25 cellular contexts compared by ENCODE assay signal in genomic region chr11:16408619-16409018, GRCh38. TPM values are rescaled to one million over a fixed set of nuclear protein-coding genes. Genes with fewer than 3 reads are reported as not detected.
DNase-seq lines count a peak whose midpoint lies in the region; ATAC-seq, FAIRE-seq and TF ChIP-seq lines count a peak whose summit lies in the region.
"Had no signal": no experiment of that assay in that cellular context is flagged by ENCODE, and none has a peak within 500 bp of the region (broad histone marks: within the 10 kb centered on the region; RNA-seq: fewer than 3 reads in every experiment).

No MANE protein-coding gene starts in this region.

- TF ChIP-seq RAD21 in K562 (CRISPR knock-in tag; conservative IDR thresholded peaks at IDR 0.05 in 1 of 2, IDR thresholded peaks at IDR 0.05 in 1 of 2), result no peak
- no peak for TF ChIP-seq RAD21 in liver (IDR thresholded peaks at IDR 0.05)

- H3K36me3 ChIP-seq in K562 (ENCODE audit: control insufficient read depth, insufficient read depth, low read length), result no peaks in the 10 kb centered on the region
- H3K36me3 ChIP-seq in liver (ENCODE audit: control insufficient read depth in 4 of 4, insufficient read depth in 3 of 4, low read depth in 1 of 4, low read length in 3 of 4), result no peaks in the 10 kb centered on the region
- no peaks in the 10 kb centered on the region for H3K36me3 ChIP-seq in mesendoderm (ENCODE audit: control insufficient read depth, insufficient read depth, low read length)
- H3K36me3 ChIP-seq: BE2C; BLaER1 treated with 17β-estradiol and CSF1 and Interleukin-3, amounts not matched to agents 10 nM and 100 nM had no signal

- H3K4ac ChIP-seq in mesendoderm (ENCODE audit: low read depth, low read length), result no peak overlapping the region

- no peak overlapping the region for H3K4me3 Mint-ChIP-seq in CD14-positive monocyte
- H3K4me3 Mint-ChIP-seq: CD4-positive, alpha-beta memory T cell had no signal

- TF ChIP-seq CTCF in K562 (IDR thresholded peaks at IDR 0.05 in 2 of 3, conservative IDR thresholded peaks at IDR 0.05 in 1 of 3; ENCODE audit: insufficient read depth in 2 of 3, low read depth in 1 of 3, low read length in 3 of 3) (no peak), liver (IDR thresholded peaks at IDR 0.05; ENCODE audit: low read depth, low read length, missing input control) (no peak), CD14-positive monocyte (IDR thresholded peaks at IDR 0.05) (no peak)

- no peak overlapping the region for H2BK120ac ChIP-seq in mesendoderm (ENCODE audit: low read depth, low read length)

- H3K27ac Mint-ChIP-seq in CD14-positive monocyte, result no peak overlapping the region
- H3K27ac Mint-ChIP-seq: CD4-positive, alpha-beta memory T cell had no signal

- no peak overlapping the region for H4K8ac ChIP-seq in mesendoderm (ENCODE audit: low read depth, low read length)

- H3K4me1 ChIP-seq in K562 (replicated peaks in 1 of 2; ENCODE audit: control insufficient read depth in 2 of 2, insufficient read depth in 2 of 2, low read length in 2 of 2), result peaks cover 0 to 20% of the 10 kb centered on the region in 2 experiments; a peak in 3 of 5 replicates
- no peaks in the 10 kb centered on the region for H3K4me1 ChIP-seq in liver (ENCODE audit: control insufficient read depth in 4 of 4, insufficient read depth in 4 of 4, low read length in 3 of 4)
- no peaks in the 10 kb centered on the region for H3K4me1 ChIP-seq in mesendoderm (ENCODE audit: control insufficient read depth, low read depth, low read length)
- H3K4me1 ChIP-seq: A549; BE2C; BLaER1 treated with 17β-estradiol and CSF1 and Interleukin-3, amounts not matched to agents 10 nM and 100 nM had no signal

- H3K23ac ChIP-seq in mesendoderm (ENCODE audit: low read length), result no peak overlapping the region

- no peak overlapping the region for H3K4me2 ChIP-seq in K562 (ENCODE audit: insufficient read depth, low read length)
- H3K4me2 ChIP-seq in mesendoderm (ENCODE audit: low read length), result no peak overlapping the region
- H3K4me2 ChIP-seq: A549; BLaER1 treated with 17β-estradiol and CSF1 and Interleukin-3, amounts not matched to agents 10 nM and 100 nM had no signal

- CTCF ChIA-PET in K562 (lab: Yijun Ruan, JAX; ENCODE audit: low intra/inter-chr PET ratio), result no interaction called here

- BruUV-seq in K562 (replicated peaks; lab: Mats Ljungman, UMichigan), result no TSS peak

- H2BK5ac ChIP-seq in mesendoderm (ENCODE audit: low read length), result no peak overlapping the region

- no peaks in the 10 kb centered on the region for H3K79me2 ChIP-seq in K562 (ENCODE audit: control insufficient read depth, insufficient read depth, low read length)
- no peaks in the 10 kb centered on the region for H3K79me2 ChIP-seq in mesendoderm (ENCODE audit: control insufficient read depth, insufficient read depth, low read length)

- no peak overlapping the region for H3K56ac ChIP-seq in mesendoderm (ENCODE audit: low read length)

- peaks cover 0 to 2% (median 0%) of the 10 kb centered on the region in 7 donors for H3K9me3 Mint-ChIP-seq in CD14-positive monocyte

- peak; percentile 78 for FAIRE-seq in K562 (lab: Jason Lieb, UNC)
- FAIRE-seq: A549, G401.6, GM12892, GM19239, H1 had no signal

- no peak overlapping the region for H2BK15ac ChIP-seq in mesendoderm (replicated peaks; ENCODE audit: low read depth)

- POLR2A ChIA-PET in K562 (lab: Yijun Ruan, JAX), result interaction anchor here (1.5 kb wide), 1 partner anchor 58 kb away, joined by 3 read pairs; no protein-coding TSS in a partner anchor

- H3K27me3 ChIP-seq in K562 (ENCODE audit: control insufficient read depth in 2 of 2, insufficient read depth in 2 of 2, low read length in 2 of 2) (no peaks in the 10 kb centered on the region), liver (ENCODE audit: control insufficient read depth in 4 of 4, insufficient read depth in 4 of 4, low read length in 3 of 4) (no peaks in the 10 kb centered on the region), mesendoderm (ENCODE audit: insufficient read depth, low read length, poor library complexity) (no peaks in the 10 kb centered on the region)
- H3K27me3 ChIP-seq: BE2C; BLaER1 treated with 17β-estradiol and CSF1 and Interleukin-3, amounts not matched to agents 10 nM and 100 nM had no signal

- ATAC-seq in K562 (peak; percentile 85), HG03432 (IDR thresholded peaks at IDR 0.05; ENCODE audit: unreplicated experiment) (no peak)
- ATAC-seq: A549 had no signal

- H3K27me3 Mint-ChIP-seq in CD14-positive monocyte (ENCODE audit: low read depth in 3 of 3), result peaks cover 0 to 2% (median 0%) of the 10 kb centered on the region in 3 donors
- H3K27me3 Mint-ChIP-seq: CD4-positive, alpha-beta memory T cell had no signal

- TF ChIP-seq POLR2A in K562 (conservative IDR thresholded peaks at IDR 0.05), result no peak

- no peaks in the 10 kb centered on the region for H3K9me1 ChIP-seq in K562 (ENCODE audit: control insufficient read depth, insufficient read depth, low read length)

- H3K27ac ChIP-seq in K562 (ENCODE audit: extremely low read depth, low read depth, low read length), result no peak overlapping the region
- H3K27ac ChIP-seq in liver (ENCODE audit: low read depth in 1 of 2, low read length in 2 of 2), result no peak overlapping the region
- H3K27ac ChIP-seq in mesendoderm (ENCODE audit: low read depth, low read length), result no peak overlapping the region
- H3K27ac ChIP-seq: A549; BLaER1 treated with 17β-estradiol and CSF1 and Interleukin-3, amounts not matched to agents 10 nM and 100 nM; GM23248 had no signal

- H4K5ac ChIP-seq in mesendoderm (ENCODE audit: low read length), result no peak overlapping the region

- 0% methylated on average over 1 of the region's 1 CpG for WGBS in K562 (ENCODE audit: insufficient coverage, low coverage, missing lambda C conversion rate)
- 85% methylated on average over 1 of the region's 1 CpG for WGBS in liver
- WGBS in mesendoderm (ENCODE audit: extremely low coverage, insufficient coverage, low lambda C conversion rate), result no CpG with 5 or more reads among the region's 1 CpG

- H3K4me1 Mint-ChIP-seq in CD14-positive monocyte, result no peaks in the 10 kb centered on the region
- H3K4me1 Mint-ChIP-seq: CD4-positive, alpha-beta memory T cell had no signal

- H2AFZ ChIP-seq in K562 (ENCODE audit: low read depth, low read length), result peak overlapping the region; percentile 0; the same call in 1 of the 2 replicates
- H2AFZ ChIP-seq: GM23248 had no signal

- H3K9ac ChIP-seq in K562 (ENCODE audit: insufficient read depth in 1 of 2, low read depth in 2 of 2, low read length in 2 of 2), result no peak overlapping the region
- H3K9ac ChIP-seq in liver (ENCODE audit: low read depth in 1 of 2, low read length in 2 of 2), result no peak overlapping the region
- H3K9ac ChIP-seq in mesendoderm (ENCODE audit: low read length), result no peak overlapping the region
- H3K9ac ChIP-seq: BLaER1 treated with 17β-estradiol and CSF1 and Interleukin-3, amounts not matched to agents 10 nM and 100 nM; GM23248 had no signal

- no peak overlapping the region for H2AK5ac ChIP-seq in mesendoderm (ENCODE audit: low read length)

- in situ Hi-C loops in K562 (cut with MboI), result no loop called here

- no peaks in the 10 kb centered on the region for H3K79me1 ChIP-seq in mesendoderm (ENCODE audit: low read length)

- DNase-seq in EL (peak; percentile 2), OCI-M1 (lab: John Stamatoyannopoulos, UW) (peak; percentile 70), K562 (ENCODE audit: extremely low read depth in 1 of 4, low spot score in 3 of 4) (peak; percentile 14 to 59 (median 19)), mesendoderm (no peak), CD14-positive monocyte (ENCODE audit: low spot score) (no peak)
- DNase-seq: 8988T; ACHN; AML-193; BE2C; Calu3; CD4-positive, alpha-beta memory T cell; COR-L47; DMS53; DMS79 treated with DMSO at 0.1 percent for 48 hours; GM23248; H7; HCEC 1CT had no signal

- H4K20me1 ChIP-seq in K562 (replicated peaks; ENCODE audit: control insufficient read depth, insufficient read depth, low read length), result no peaks in the 10 kb centered on the region
- H4K20me1 ChIP-seq: BLaER1 treated with 17β-estradiol and CSF1 and Interleukin-3, amounts not matched to agents 10 nM and 100 nM had no signal

- H3K4me3 ChIP-seq in K562 (no peak overlapping the region), liver (ENCODE audit: low read depth in 1 of 3, low read length in 3 of 3) (no peak overlapping the region), mesendoderm (ENCODE audit: low read length) (no peak overlapping the region)
- H3K4me3 ChIP-seq: A549; BLaER1 treated with 17β-estradiol and CSF1 and Interleukin-3, amounts not matched to agents 10 nM and 100 nM; GM23248 had no signal

- intact Hi-C loops in K562 (cut with micrococcal nuclease), result no loop called here
- intact Hi-C loops in CD14-positive monocyte (cut with micrococcal nuclease), result no loop called here

- H3K9me3 ChIP-seq in K562 (replicated peaks; ENCODE audit: control insufficient read depth, insufficient read depth, low read depth, low read length) (no peaks in the 10 kb centered on the region), liver (ENCODE audit: control insufficient read depth in 4 of 4, low read length in 3 of 4) (no peaks in the 10 kb centered on the region)
- H3K9me3 ChIP-seq: A549; BE2C; BLaER1 treated with 17β-estradiol and CSF1 and Interleukin-3, amounts not matched to agents 10 nM and 100 nM had no signal

- no peaks in the 10 kb centered on the region for H3K36me3 Mint-ChIP-seq in CD14-positive monocyte
- H3K36me3 Mint-ChIP-seq: CD4-positive, alpha-beta memory T cell had no signal

- no peak overlapping the region for H3K18ac ChIP-seq in mesendoderm (ENCODE audit: low read length)

- peak; percentile 35; the same call in 1 of the 2 replicates for TF ChIP-seq EP300 in K562 (IDR thresholded peaks at IDR 0.05; ENCODE audit: low read length)

RNA-seq across cellular contexts. Expression of gene SOX6, which starts 52.3 kb away (rescaled TPM):
- 45.4 and 64.4 TPM in 2 replicates for total RNA-seq in K562 (2011; cell fraction: chromatin; rRNA removed; ENCODE audit: low replicate concordance)
- 15.7 and 19.9 TPM in 2 replicates for total RNA-seq in K562 (2011; cell fraction: nucleolus; rRNA removed)
- 22.9 and 27.9 TPM in 2 replicates for total RNA-seq in K562 (2011; cell fraction: nucleoplasm; rRNA removed)
- total RNA-seq in K562 (2014; rRNA removed), result 5.7 and 8.0 TPM in 2 replicates
- total RNA-seq in K562 (2014; rRNA removed; fragmentation: Illumina TruSeq; extraction: Trizol), result 8.7 and 9.1 TPM in 2 replicates
- 7.0 and 8.4 TPM in 2 replicates for total RNA-seq in K562 (2015; rRNA removed; fragmentation: Illumina TruSeq; extraction: Trizol)
- total RNA-seq in K562 (2021), result 8.0 and 9.4 TPM in 2 replicates
- 3.4 and 3.7 TPM in 2 replicates for polyA plus RNA-seq in K562 (2011; rRNA removed)
- 0.98 and 1.6 TPM in 2 replicates for polyA plus RNA-seq in K562 (2011; cell fraction: cytosol; rRNA removed)
- 6.2 and 7.1 TPM in 2 replicates for polyA plus RNA-seq in K562 (2011; cell fraction: nucleus; rRNA removed)
- 4.1 and 4.5 TPM in 2 replicates for polyA plus RNA-seq in K562 (2012)
- 5.5 and 7.8 TPM in 2 replicates for polyA plus RNA-seq in K562 (2014; fragmentation: Illumina TruSeq; extraction: Trizol)
- 1 to 10 TPM in 1 of 2 experiments, under 1 TPM in 1; 0.89 to 2.9 TPM for polyA plus RNA-seq in K562 (2014; fragmentation: Nextera tagmentation; extraction: Ambion mirVana)
- polyA plus RNA-seq in K562 (2014; rRNA removed), result 3.4 and 4.7 TPM in 2 replicates
- 26.2 and 35.6 TPM in 2 replicates for polyA minus RNA-seq in K562 (2011; rRNA and poly(A)+ RNA removed)
- 4.0 and 5.7 TPM in 2 replicates for polyA minus RNA-seq in K562 (2011; cell fraction: cytosol; rRNA and poly(A)+ RNA removed)
- polyA minus RNA-seq in K562 (2011; cell fraction: nucleus; rRNA and poly(A)+ RNA removed), result 21.0 and 41.1 TPM in 2 replicates
- total RNA-seq in liver, result 100 to 1,000 TPM in 1 of 2 donors, 10 to 100 TPM in 1; 20.8 to 111 TPM
- 1 to 10 TPM; 2.4 to 8.8 TPM for polyA plus RNA-seq in liver
- 0.13 TPM for polyA plus RNA-seq in mesendoderm (2013, experiment 1 of 2)
- polyA plus RNA-seq in mesendoderm (2013, experiment 2 of 2), result 0.13 TPM
- polyA plus RNA-seq in CD14-positive monocyte, result not detected
- total RNA-seq: CD4-positive, alpha-beta memory T cell; H1 had no signal
- polyA plus RNA-seq: CD4-positive, alpha-beta memory T cell had no signal

Comparison
In these comparisons a context has a peak if more than half of its experiments do, and no peak if none do; other contexts are left out.
1. DNase-seq: peak in EL (single experiment), OCI-M1 (single experiment) and K562 (4 of 4); none in mesendoderm (single experiment) and CD14-positive monocyte (single experiment).